In the genomic region with DNA sequence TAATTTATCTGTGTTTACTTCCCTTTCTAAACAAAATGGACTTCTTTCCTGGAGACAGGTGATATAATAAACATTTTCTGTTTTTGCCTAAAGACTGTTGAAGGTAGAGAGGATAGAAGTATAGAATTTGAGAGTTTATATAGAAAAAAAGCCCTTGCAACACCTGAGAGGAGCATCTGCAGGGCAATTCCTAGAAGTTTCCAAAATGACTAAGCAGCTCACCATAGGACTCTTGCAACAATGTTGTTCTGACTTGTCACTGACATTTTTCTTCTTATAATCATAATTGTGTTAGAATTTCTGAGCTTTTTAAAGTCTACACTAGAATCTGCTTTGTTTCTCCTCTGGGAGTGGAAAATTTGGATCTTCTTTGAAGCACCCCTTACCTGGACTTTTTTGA, we compare ENCODE assay signal across 26 cellular contexts.
"Had no signal": no experiment of that assay in that cellular context is flagged by ENCODE, and none has a peak within 500 bp of the region (broad histone marks: within the 10 kb centered on the region; RNA-seq: fewer than 3 reads in every experiment).

No MANE protein-coding gene starts in this region.

- H3K4me1 ChIP-seq: left lung, tibial nerve, upper lobe of left lung, vagina had no signal

- H3K4me3 ChIP-seq: left lung, lung, mucosa of descending colon, ovary, skin epidermis, tibial nerve, upper lobe of left lung, vagina had no signal

- ATAC-seq: left colon; left lung; mucosa of descending colon; naive thymus-derived CD4-positive, alpha-beta T cell; natural killer cell treated with Interleukin-12 subunit alpha and Interleukin-12 subunit beta and Interleukin-15 and Interleukin-18, amount 100 ng/mL, for 72 hours; right cardiac atrium; sciatic nerve; stimulated activated memory B cell treated with anti-CD40 and anti-IgM and Interleukin-4, amounts not matched to agents 10 μg/mL and 1 μg/mL and 100 μg/mL, for 72 hours; stimulated activated naive CD8-positive, alpha-beta T cell treated with anti-CD3 and anti-CD28 coated beads, Interleukin-15, amount 100 ng/mL, for 72 hours had no signal

- H3K9me3 ChIP-seq: left lung, mucosa of descending colon, ovary, tibial nerve, upper lobe of left lung, vagina had no signal

- FAIRE-seq: islet of Langerhans, kidney had no signal

- H3K27me3 ChIP-seq: left lung, ovary, tibial nerve, upper lobe of left lung, vagina had no signal

- DNase-seq: hypothalamus; immature natural killer cell; kidney; left colon; left lung; midbrain; mucosa of descending colon; naive thymus-derived CD4-positive, alpha-beta T cell; ovary; right cardiac atrium; stimulated activated CD4-positive, alpha-beta T cell treated with anti-CD3 and anti-CD28 coated beads, Interleukin-1b, Interleukin-23, amount 100 ng/mL, for 48 hours; stimulated activated CD4-positive, alpha-beta T cell treated with anti-CD3 and anti-CD28 coated beads, Interleukin-2, amount 100 ng/mL, for 48 hours; stimulated activated CD4-positive, alpha-beta T cell treated with anti-CD3 and anti-CD28 coated beads, Interleukin-4, amount 100 ng/mL, for 4 hours; stimulated activated CD8-positive, alpha-beta memory T cell treated with anti-CD3 and anti-CD28 coated beads, Interleukin-4, amount 100 ng/mL, for 48 hours; stimulated activated naive CD4-positive, alpha-beta T cell treated with Interleukin-2 at 50 U/mL for 16 hours; stimulated activated naive CD8-positive, alpha-beta T cell treated with anti-CD3 and anti-CD28 coated beads, Interleukin-15, amount 100 ng/mL, for 72 hours; substantia nigra; upper lobe of left lung had no signal

- H3K36me3 ChIP-seq: left lung, ovary, tibial nerve, upper lobe of left lung, vagina had no signal

- H3K27ac ChIP-seq: left lung, ovary, skin epidermis, tibial nerve, upper lobe of left lung, vagina had no signal
